19 cellular contexts compared by ENCODE assay signal in genomic region chr4:71230613-71231012, GRCh38.
DNase-seq lines count a peak whose midpoint lies in the region; ATAC-seq, FAIRE-seq and TF ChIP-seq lines count a peak whose summit lies in the region.
"Had no signal": no experiment of that assay in that cellular context is flagged by ENCODE, and none has a peak within 500 bp of the region (broad histone marks: within the 10 kb centered on the region; RNA-seq: fewer than 3 reads in every experiment).

No MANE protein-coding gene starts in this region.

- 0 out of 2 replicates have a peak overlapping the region, but pooled peaks have one; percentile 14 for H2BK20ac ChIP-seq in IMR-90 (ENCODE audit: low read depth, low read length)

- H3K23ac ChIP-seq in IMR-90 (ENCODE audit: low read depth, low read length), result peak overlapping the region; percentile 30

- peaks cover 28 to 79% of the 10 kb centered on the region in 2 experiments for H3K79me1 ChIP-seq in IMR-90 (ENCODE audit: low read depth in 1 of 2, low read length in 2 of 2)

- no peaks in the 10 kb centered on the region for H3K36me3 Mint-ChIP-seq in astrocyte (ENCODE audit: low read depth, unreplicated experiment)
- H3K36me3 Mint-ChIP-seq: CD8-positive, alpha-beta T cell; immature natural killer cell had no signal

- peaks cover 2% of the 10 kb centered on the region for H3K4me1 Mint-ChIP-seq in astrocyte (ENCODE audit: low read depth, unreplicated experiment)

- TF ChIP-seq POLR2A in IMR-90 (IDR thresholded peaks at IDR 0.05; ENCODE audit: low read depth, low read length), result no peak
- no peak for TF ChIP-seq POLR2A in prostate gland (IDR thresholded peaks at IDR 0.05)

- H2AFZ ChIP-seq in IMR-90 (replicated peaks; ENCODE audit: low read length, poor library complexity), result peak overlapping the region; percentile 69
- no peak overlapping the region for H2AFZ ChIP-seq in astrocyte (ENCODE audit: low read depth, low read length)

- peak overlapping the region; percentile 38 for H2BK120ac ChIP-seq in IMR-90 (ENCODE audit: low read depth, low read length)

- peak overlapping the region; percentile 18 for H3K18ac ChIP-seq in IMR-90 (ENCODE audit: low read depth, low read length)

- H4K8ac ChIP-seq in IMR-90 (ENCODE audit: low read depth in 2 of 2, low read length in 2 of 2), result peak overlapping the region; percentile 13 to 18; a peak in 2 of 4 replicates

- peak overlapping the region; percentile 4 for H3K14ac ChIP-seq in IMR-90 (replicated peaks; ENCODE audit: low read depth, low read length)

- FAIRE-seq in astrocyte (lab: Jason Lieb, UNC), result no peak
- FAIRE-seq: GM19239, HTR-8/SVneo had no signal

- H2AK5ac ChIP-seq in IMR-90 (ENCODE audit: low read depth, low read length), result peak overlapping the region; percentile 35

- intact Hi-C loops in IMR-90 (cut with micrococcal nuclease), result loop anchor here (2.0 to 5.0 kb wide), 3 partner anchors 42 to 320 kb away; no protein-coding TSS in a partner anchor
- intact Hi-C loops in left colon (cut with DNase I, micrococcal nuclease), result no loop called here
- intact Hi-C loops in prostate gland (cut with DNase I), result loop anchor here (5.0 kb wide), 1 partner anchor 482 kb away; no protein-coding TSS in a partner anchor

- H4K5ac ChIP-seq in IMR-90 (ENCODE audit: low read depth, low read length), result no peak overlapping the region

- H3K4me3 Mint-ChIP-seq in astrocyte (ENCODE audit: unreplicated experiment), result no peak overlapping the region
- H3K4me3 Mint-ChIP-seq: activated naive CD4-positive, alpha-beta T cell treated with anti-CD3 and anti-CD28 coated beads for 36 hours; CD8-positive, alpha-beta T cell; H9 had no signal

- H3K36me3 ChIP-seq in IMR-90 (ENCODE audit: control insufficient read depth, insufficient read depth, low read length) (peaks cover 2% of the 10 kb centered on the region), astrocyte (ENCODE audit: insufficient read depth, low read length) (no peaks in the 10 kb centered on the region), skeletal muscle satellite cell (ENCODE audit: insufficient read depth, low read length) (no peaks in the 10 kb centered on the region), prostate gland (no peaks in the 10 kb centered on the region)

- H3K4me2 ChIP-seq in IMR-90 (ENCODE audit: low read depth, low read length) (peak overlapping the region; percentile 62), astrocyte (ENCODE audit: low read length) (peak overlapping the region; percentile 59), skeletal muscle satellite cell (ENCODE audit: low read length) (peak overlapping the region; percentile 67)

- no TSS peak for BruUV-seq in IMR-90 (replicated peaks; lab: Mats Ljungman, UMichigan)

- peaks cover 16% of the 10 kb centered on the region for H3K9me1 ChIP-seq in IMR-90 (ENCODE audit: insufficient read depth, low read length)

- peak overlapping the region; percentile 9; the same call in 1 of the 2 replicates for H3K27ac ChIP-seq in IMR-90 (ENCODE audit: insufficient read depth, low read length)
- no peak overlapping the region for H3K27ac ChIP-seq in astrocyte (ENCODE audit: low read depth, low read length)
- H3K27ac ChIP-seq in prostate gland, result no peak overlapping the region

- peaks cover 15% of the 10 kb centered on the region for H3K27me3 Mint-ChIP-seq in astrocyte (ENCODE audit: low read depth, unreplicated experiment)

- H3K79me2 ChIP-seq in astrocyte (ENCODE audit: insufficient read depth, low read length), result no peaks in the 10 kb centered on the region

- H3K27me3 ChIP-seq in IMR-90 (ENCODE audit: control insufficient read depth, insufficient read depth, low read length), result no peaks in the 10 kb centered on the region
- H3K27me3 ChIP-seq in astrocyte (ENCODE audit: insufficient read depth, low read length), result no peaks in the 10 kb centered on the region
- peaks cover 9% of the 10 kb centered on the region for H3K27me3 ChIP-seq in skeletal muscle satellite cell (ENCODE audit: control insufficient read depth, insufficient read depth, low read length)
- no peaks in the 10 kb centered on the region for H3K27me3 ChIP-seq in prostate gland (replicated peaks; ENCODE audit: insufficient read depth)

- dilution Hi-C loops in IMR-90 (cut with HindIII; ENCODE audit: low sequenced_read_pairs, unreplicated experiment), result no loop called here

- peak overlapping the region; percentile 26 for H2AK9ac ChIP-seq in IMR-90 (replicated peaks; ENCODE audit: low read depth, low read length, poor library complexity)

- 0% methylated on average over 2 of the region's 6 CpGs; no CpG with 5 or more reads in 1 of the 2 experiments for WGBS in IMR-90 (ENCODE audit: extremely low coverage in 2 of 2, insufficient read length in 1 of 2), 2 experiments
- WGBS in prostate gland, result 26% methylated on average over 6 of the region's 6 CpGs

- H3K4me1 ChIP-seq in IMR-90 (ENCODE audit: control insufficient read depth, insufficient read depth, low read length) (peaks cover 19% of the 10 kb centered on the region), astrocyte (ENCODE audit: insufficient read depth, low read length) (peaks cover 17% of the 10 kb centered on the region), skeletal muscle satellite cell (ENCODE audit: control insufficient read depth, insufficient read depth, low read length) (peaks cover 24% of the 10 kb centered on the region), prostate gland (replicated peaks) (no peaks in the 10 kb centered on the region)

- H2BK5ac ChIP-seq in IMR-90 (ENCODE audit: low read depth, low read length, poor library complexity, severe bottlenecking), result peak overlapping the region; percentile 36

- no peak overlapping the region for H3K27ac Mint-ChIP-seq in astrocyte (ENCODE audit: unreplicated experiment)
- H3K27ac Mint-ChIP-seq: activated naive CD4-positive, alpha-beta T cell treated with anti-CD3 and anti-CD28 coated beads for 36 hours; CD8-positive, alpha-beta T cell; immature natural killer cell had no signal

- H3K9me3 Mint-ChIP-seq in astrocyte (ENCODE audit: unreplicated experiment), result no peaks in the 10 kb centered on the region
- H3K9me3 Mint-ChIP-seq: activated naive CD4-positive, alpha-beta T cell treated with anti-CD3 and anti-CD28 coated beads for 36 hours; CD8-positive, alpha-beta T cell; H9; immature natural killer cell had no signal

- DNase-seq in IMR-90, result no peak
- no peak for DNase-seq in astrocyte (ENCODE audit: low read depth)
- DNase-seq in left colon, result no peak
- DNase-seq in HEK293T (ENCODE audit: extremely low spot score), result no peak
- no peak for DNase-seq in prostate gland (ENCODE audit: low spot score)
- DNase-seq in SIG-M5 treated with dmso at 0.1 percent for 504 hours (lab: John Stamatoyannopoulos, UW; ENCODE audit: unreplicated experiment), result no peak
- DNase-seq: activated CD8-positive, alpha-beta memory T cell treated with anti-CD3 and anti-CD28 coated beads for 24 hours; activated naive CD4-positive, alpha-beta T cell treated with anti-CD3 and anti-CD28 coated beads for 36 hours; CD8-positive, alpha-beta T cell; H9; immature natural killer cell; NCI-H1436; stimulated activated CD4-positive, alpha-beta T cell treated with anti-CD3 and anti-CD28 coated beads, Interleukin-2, amount 100 ng/mL, for 48 hours; stimulated activated naive CD4-positive, alpha-beta T cell; T-helper 1 cell had no signal

- H4K20me1 ChIP-seq in IMR-90 (ENCODE audit: insufficient read depth, low read length) (peaks cover 16% of the 10 kb centered on the region; the same call in 1 of the 2 replicates), astrocyte (ENCODE audit: insufficient read depth, low read length) (peaks cover 5% of the 10 kb centered on the region)

- POLR2A ChIA-PET in IMR-90 (lab: Charles Lee; ENCODE audit: unreplicated experiment) (no interaction called here), HEK293T (lab: Yijun Ruan, JAX) (no interaction called here)

- H3K4ac ChIP-seq in IMR-90 (ENCODE audit: low read depth, low read length), result peak overlapping the region; percentile 35

- H3K9ac ChIP-seq in IMR-90 (ENCODE audit: low read depth, low read length) (peak overlapping the region; percentile 14; the same call in 1 of the 2 replicates), astrocyte (ENCODE audit: low read length) (no peak overlapping the region), skeletal muscle satellite cell (ENCODE audit: low read depth, low read length) (no peak overlapping the region)

- in situ Hi-C loops in IMR-90 (cut with MboI; ENCODE audit: low sequenced_read_pairs), result no loop called here

- peak overlapping the region; percentile 16; the same call in 1 of the 3 replicates for H2BK15ac ChIP-seq in IMR-90 (ENCODE audit: low read depth, low read length)

- H4K91ac ChIP-seq in IMR-90 (ENCODE audit: insufficient read depth, low read depth, low read length), result peak overlapping the region; percentile 36

- TF ChIP-seq RAD21 in IMR-90 (IDR thresholded peaks at IDR 0.05; ENCODE audit: low read length), result no peak

- no peak overlapping the region for H3K56ac ChIP-seq in IMR-90 (ENCODE audit: extremely low read depth, insufficient read depth, low read length)

- ATAC-seq in IMR-90 (ENCODE audit: low read depth) (peak; percentile 25), left colon (peak; percentile 27), GM19452 (IDR thresholded peaks at IDR 0.05; ENCODE audit: unreplicated experiment) (no peak)
- ATAC-seq: CD8-positive, alpha-beta T cell had no signal

- CTCF ChIA-PET in IMR-90 (lab: Yijun Ruan, JAX), result interaction anchor here (0.8 to 2.1 kb wide), 8 partner anchors 14 to 323 kb away, joined by 3 to 13 read pairs (median 4); no protein-coding TSS in a partner anchor
- CTCF ChIA-PET in HEK293T (lab: Yijun Ruan, JAX), result no interaction called here

- TF ChIP-seq CTCF in IMR-90 (conservative IDR thresholded peaks at IDR 0.05; ENCODE audit: low read depth, low read length), result no peak
- no peak for TF ChIP-seq CTCF in astrocyte (IDR thresholded peaks at IDR 0.05; ENCODE audit: insufficient read depth, low read depth, low read length)
- no peak for TF ChIP-seq CTCF in prostate gland (IDR thresholded peaks at IDR 0.05)

- H3K4me3 ChIP-seq in IMR-90 (ENCODE audit: insufficient read depth, low read depth, low read length), result no peak overlapping the region
- no peak overlapping the region for H3K4me3 ChIP-seq in astrocyte (ENCODE audit: insufficient read depth, low read depth, low read length)
- H3K4me3 ChIP-seq in skeletal muscle satellite cell (ENCODE audit: low read length), result no peak overlapping the region
- no peak overlapping the region for H3K4me3 ChIP-seq in prostate gland

- H3K9me3 ChIP-seq in IMR-90 (ENCODE audit: control insufficient read depth, insufficient read depth, low read length), result no peaks in the 10 kb centered on the region
- no peaks in the 10 kb centered on the region for H3K9me3 ChIP-seq in astrocyte (ENCODE audit: insufficient read depth, low read depth, low read length)
- no peaks in the 10 kb centered on the region for H3K9me3 ChIP-seq in skeletal muscle satellite cell (replicated peaks; ENCODE audit: low read length)
- H3K9me3 ChIP-seq in prostate gland, result no peaks in the 10 kb centered on the region

TF ChIP-seq in HEK293T, 16 proteins besides CTCF, POLR2A, EP300 and RAD21 (continues in another document):
- TF ChIP-seq L3MBTL2 (conservative IDR thresholded peaks at IDR 0.05) (no peak), HDGF (IDR thresholded peaks at IDR 0.05; ENCODE audit: borderline replicate concordance) (no peak), FOXK2 (IDR thresholded peaks at IDR 0.05) (no peak)

Comparison
In these comparisons a context has a peak if more than half of its experiments do, and no peak if none do; other contexts are left out.
1. intact Hi-C loops: an anchor here in IMR-90 (2.0 to 5.0 kb wide) and prostate gland (5.0 kb wide); none called in left colon.